In the genomic region with DNA sequence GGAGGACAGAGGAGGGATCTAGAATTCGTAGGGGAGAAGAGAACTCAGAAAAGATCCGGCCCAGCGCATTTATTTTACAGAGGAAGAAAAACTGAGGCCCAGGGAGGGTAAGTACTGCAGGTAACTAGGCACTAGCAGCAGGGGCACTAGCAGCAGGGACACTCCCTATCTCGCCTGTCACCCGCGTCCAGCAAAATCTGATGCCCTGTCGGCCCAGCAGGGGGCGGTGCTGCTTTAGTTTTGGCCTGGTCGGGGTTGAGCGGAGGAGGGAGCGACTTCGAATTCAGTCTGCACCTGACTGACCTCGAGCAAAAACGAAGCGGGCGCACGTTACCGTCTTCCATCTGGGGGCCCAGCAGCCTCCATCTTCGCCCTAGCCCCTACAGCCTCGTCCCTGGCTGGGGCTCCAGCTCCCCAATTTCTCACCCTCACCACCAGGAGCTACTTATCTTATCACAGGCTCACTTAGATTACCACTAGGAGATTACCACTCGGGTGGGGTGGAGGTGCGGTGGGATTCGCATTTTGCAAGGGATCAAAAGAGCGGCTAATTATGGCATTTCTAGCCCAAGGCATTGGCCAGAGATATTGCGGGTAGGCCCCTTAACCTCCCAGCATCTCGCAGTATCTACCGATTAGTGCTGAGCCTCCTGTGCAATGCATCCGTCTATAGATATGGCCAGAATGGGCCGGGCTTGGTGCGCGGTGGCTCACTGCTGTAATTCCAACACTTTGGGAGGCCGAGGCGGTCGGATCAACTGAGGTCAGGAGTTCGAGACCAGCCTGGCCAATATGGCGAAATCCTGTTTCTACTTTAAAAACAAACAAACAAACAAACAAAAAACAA, we compare ENCODE assay signal across 8 cellular contexts. TPM values are rescaled to one million over a fixed set of nuclear protein-coding genes. Genes with fewer than 3 reads are reported as not detected.
DNase-seq lines count a peak whose midpoint lies in the region; ATAC-seq lines count a peak whose summit lies in the region.

No MANE protein-coding gene starts in this region.

- H3K4me3 Mint-ChIP-seq in activated CD8-positive, alpha-beta T cell treated with anti-CD3 and anti-CD28 coated beads, Interleukin-2, amount 10 ng/mL, durations not matched to agents 7 days and 5 days = peak overlapping the region; percentile 93

- POLR2A ChIA-PET in activated CD8-positive, alpha-beta T cell treated with anti-CD3 and anti-CD28 coated beads, Interleukin-2, amount 10 ng/mL, durations not matched to agents 7 days and 5 days (lab: Charles Lee) = interaction anchor here (0.6 to 12.2 kb wide), 9 partner anchors 15 to 367 kb away, joined by 3 to 329 read pairs (median 8); a partner anchor contains a TSS

- DNase-seq in CD1c-positive myeloid dendritic cell (ENCODE audit: extremely low spot score) (peak; percentile 92), HPDE6-E6E7 (ENCODE audit: extremely low spot score) (peak; percentile 86), NCI-H82 treated with DMSO at 0.1 percent for 48 hours (lab: John Stamatoyannopoulos, UW; ENCODE audit: unreplicated experiment) (peak; percentile 77), lung microvascular endothelial cell (ENCODE audit: low read depth in 2 of 2) (peak; percentile 76 to 87)
- peak; percentile 98 for DNase-seq in activated CD8-positive, alpha-beta T cell treated with anti-CD3 and anti-CD28 coated beads, Interleukin-2, amount 10 ng/mL, durations not matched to agents 7 days and 5 days
- DNase-seq in effector CD8-positive, alpha-beta T cell (lab: John Stamatoyannopoulos, UW) = peak; percentile 93
- DNase-seq in stimulated activated CD4-positive, alpha-beta T cell treated with anti-CD3 and anti-CD28 coated beads, TNF-alpha, amount 100 ng/mL, for 24 hours (ENCODE audit: low read depth in 3 of 3) = peak; percentile 87 to 91 (median 87)

- CTCF ChIA-PET in activated CD8-positive, alpha-beta T cell treated with anti-CD3 and anti-CD28 coated beads, Interleukin-2, amount 10 ng/mL, durations not matched to agents 7 days and 5 days (lab: Charles Lee) = interaction anchor here (0.6 to 8.7 kb wide), 5 partner anchors 15 to 50 kb away, joined by 3 to 243 read pairs (median 82); a partner anchor contains a TSS

- no peaks in the 10 kb centered on the region for H3K27me3 Mint-ChIP-seq in activated CD8-positive, alpha-beta T cell treated with anti-CD3 and anti-CD28 coated beads, Interleukin-2, amount 10 ng/mL, durations not matched to agents 7 days and 5 days (ENCODE audit: low read depth)

- ATAC-seq in GM19463 (IDR thresholded peaks at IDR 0.05; ENCODE audit: unreplicated experiment) = peak; percentile 97
- ATAC-seq in activated CD8-positive, alpha-beta T cell treated with anti-CD3 and anti-CD28 coated beads, Interleukin-2, amount 10 ng/mL, durations not matched to agents 7 days and 5 days = peak; percentile 73

- peaks cover 46% of the 10 kb centered on the region for H3K36me3 Mint-ChIP-seq in activated CD8-positive, alpha-beta T cell treated with anti-CD3 and anti-CD28 coated beads, Interleukin-2, amount 10 ng/mL, durations not matched to agents 7 days and 5 days (ENCODE audit: low read depth)

- peaks cover 50% of the 10 kb centered on the region for H3K4me1 Mint-ChIP-seq in activated CD8-positive, alpha-beta T cell treated with anti-CD3 and anti-CD28 coated beads, Interleukin-2, amount 10 ng/mL, durations not matched to agents 7 days and 5 days (ENCODE audit: low read depth)

- no peaks in the 10 kb centered on the region for H3K9me3 Mint-ChIP-seq in activated CD8-positive, alpha-beta T cell treated with anti-CD3 and anti-CD28 coated beads, Interleukin-2, amount 10 ng/mL, durations not matched to agents 7 days and 5 days (ENCODE audit: insufficient read depth)

- H3K27ac Mint-ChIP-seq in activated CD8-positive, alpha-beta T cell treated with anti-CD3 and anti-CD28 coated beads, Interleukin-2, amount 10 ng/mL, durations not matched to agents 7 days and 5 days = peak overlapping the region; percentile 94

RNA-seq across cellular contexts. Expression of a gene that starts 17.8 kb away (rescaled TPM):
- total RNA-seq in activated CD8-positive, alpha-beta T cell treated with anti-CD3 and anti-CD28 coated beads, Interleukin-2, amount 10 ng/mL, durations not matched to agents 7 days and 5 days = 100 to 1,000 TPM; 667 to 675 TPM
- total RNA-seq in lung microvascular endothelial cell = not detected in 2 replicates

RNA-seq across cellular contexts. Expression of a gene that starts 53.1 kb away (rescaled TPM):
- total RNA-seq in activated CD8-positive, alpha-beta T cell treated with anti-CD3 and anti-CD28 coated beads, Interleukin-2, amount 10 ng/mL, durations not matched to agents 7 days and 5 days = 100 to 1,000 TPM; 423 to 439 TPM
- total RNA-seq in lung microvascular endothelial cell = not detected in 2 replicates

Comparison
In these comparisons a context has a peak if more than half of its experiments do, and no peak if none do; other contexts are left out.
1. Peak in every context shown above with its lines: DNase-seq and ATAC-seq.
2. RNA of a gene that starts 17.8 kb away (total RNA-seq): 667 to 675 TPM in activated CD8-positive, alpha-beta T cell treated with anti-CD3 and anti-CD28 coated beads, Interleukin-2, amount 10 ng/mL, durations not matched to agents 7 days and 5 days; not detected in lung microvascular endothelial cell; every median in the first group is over 100 times any median in the second.
3. RNA of a gene that starts 53.1 kb away (total RNA-seq): 423 to 439 TPM in activated CD8-positive, alpha-beta T cell treated with anti-CD3 and anti-CD28 coated beads, Interleukin-2, amount 10 ng/mL, durations not matched to agents 7 days and 5 days; not detected in lung microvascular endothelial cell; every median in the first group is over 100 times any median in the second.